8 cellular contexts compared by ENCODE assay signal in genomic region chr14:72420749-72421452, GRCh38.
DNase-seq lines count a peak whose midpoint lies in the region; ATAC-seq and TF ChIP-seq lines count a peak whose summit lies in the region.

No MANE protein-coding gene starts in this region.

- WGBS in prostate gland: 29% methylated on average over 16 of the region's 16 CpGs

- ATAC-seq in HG02840 (IDR thresholded peaks at IDR 0.05; ENCODE audit: low FRiP score, unreplicated experiment): no peak
- no peak for ATAC-seq in GM18861 (IDR thresholded peaks at IDR 0.05; ENCODE audit: unreplicated experiment)

- H3K27me3 ChIP-seq in prostate gland (replicated peaks; ENCODE audit: insufficient read depth): no peaks in the 10 kb centered on the region

- H3K36me3 ChIP-seq in prostate gland: no peaks in the 10 kb centered on the region

- H3K9me3 ChIP-seq in prostate gland: no peaks in the 10 kb centered on the region

- H3K4me3 ChIP-seq in prostate gland: no peak overlapping the region

- TF ChIP-seq POLR2A in prostate gland (IDR thresholded peaks at IDR 0.05): no peak

- TF ChIP-seq CTCF in prostate gland (IDR thresholded peaks at IDR 0.05): peak in 3 of 4 experiments; percentile 42 to 70 (median 61)

- peak; percentile 37 for DNase-seq in DMS114 treated with DMSO at 0.1 percent for 48 hours (lab: John Stamatoyannopoulos, UW; ENCODE audit: unreplicated experiment)
- DNase-seq in KG1 (lab: John Stamatoyannopoulos, UW): peak; percentile 76
- DNase-seq in SK-MEL-5 (ENCODE audit: low read depth, low spot score): peak; percentile 75
- DNase-seq in activated naive CD4-positive, alpha-beta T cell treated with anti-CD3 and anti-CD28 coated beads, Interleukin-2, amount 50 U/mL, for 16 hours: peak; percentile 60
- peak; percentile 83 for DNase-seq in cardiac septum (ENCODE audit: low spot score)
- DNase-seq in prostate gland (ENCODE audit: low spot score): peak; percentile 23

- in situ Hi-C loops in SK-MEL-5 (cut with HindIII; ENCODE audit: low pct_unique_long_range_greater_than_20kb, low sequenced_read_pairs): no loop called here

- H3K4me1 ChIP-seq in prostate gland (replicated peaks): no peaks in the 10 kb centered on the region

- H3K27ac ChIP-seq in prostate gland: no peak overlapping the region

- intact Hi-C loops in cardiac septum (cut with DNase I) (loop anchor here (5.0 kb wide), 2 partner anchors 399 to 489 kb away; partner anchors contain the start of gene RGS6), prostate gland (cut with DNase I) (no loop called here)

Comparison
In these comparisons a context has a peak if more than half of its experiments do, and no peak if none do; other contexts are left out.
1. DNase-seq: peak in every context shown above with its lines; median percentile 83 in cardiac septum; 76 in KG1; 75 in SK-MEL-5; 60 in activated naive CD4-positive, alpha-beta T cell treated with anti-CD3 and anti-CD28 coated beads, Interleukin-2, amount 50 U/mL, for 16 hours; 37 in DMS114 treated with DMSO at 0.1 percent for 48 hours; 23 in prostate gland.